9 cellular contexts compared by ENCODE assay signal in genomic region chr15:90286678-90287077, GRCh38. TPM values are rescaled to one million over a fixed set of nuclear protein-coding genes. Genes with fewer than 3 reads are reported as not detected.
DNase-seq lines count a peak whose midpoint lies in the region; ATAC-seq and TF ChIP-seq lines count a peak whose summit lies in the region.
"Had no signal": no experiment of that assay in that cellular context is flagged by ENCODE, and none has a peak within 500 bp of the region (broad histone marks: within the 10 kb centered on the region; RNA-seq: fewer than 3 reads in every experiment).

No MANE protein-coding gene starts in this region.

- no peaks in the 10 kb centered on the region for H3K27me3 ChIP-seq in BJ (ENCODE audit: control insufficient read depth, insufficient read depth, low read length)
- no peaks in the 10 kb centered on the region for H3K27me3 ChIP-seq in GM23338 (ENCODE audit: insufficient read depth)
- no peaks in the 10 kb centered on the region for H3K27me3 ChIP-seq in dorsolateral prefrontal cortex
- no peaks in the 10 kb centered on the region for H3K27me3 ChIP-seq in parathyroid adenoma (ENCODE audit: control insufficient read depth, insufficient read depth, low read length)

- CTCF ChIA-PET in BJ (lab: Yijun Ruan, JAX) = interaction anchor here (0.7 to 2.5 kb wide), 3 partner anchors 14 to 826 kb away, joined by 3 to 6 read pairs (median 3); no protein-coding TSS in a partner anchor

- no peaks in the 10 kb centered on the region for H3K9me3 ChIP-seq in parathyroid adenoma (ENCODE audit: control insufficient read depth, low read length)

- no peaks in the 10 kb centered on the region for H3K36me3 Mint-ChIP-seq in GM23338 (ENCODE audit: low read depth)

- H3K4me3 ChIP-seq in BJ (ENCODE audit: low read depth, low read length) (no peak overlapping the region), GM23338 (no peak overlapping the region), dorsolateral prefrontal cortex (no peak overlapping the region), parathyroid adenoma (ENCODE audit: low read depth, low read length) (no peak overlapping the region)

- peaks cover 3% of the 10 kb centered on the region for H3K27me3 Mint-ChIP-seq in GM23338 (ENCODE audit: insufficient read depth, low read depth, poor library complexity)

- H3K4me1 ChIP-seq in GM23338 (ENCODE audit: insufficient read depth) (peaks cover 7% of the 10 kb centered on the region; the same call in 1 of the 2 replicates), parathyroid adenoma (no peaks in the 10 kb centered on the region)

- POLR2A ChIA-PET in BJ (lab: Charles Lee) = no interaction called here

- H3K27ac ChIP-seq in GM23338 (ENCODE audit: low read depth) (no peak overlapping the region), dorsolateral prefrontal cortex (no peak overlapping the region), parathyroid adenoma (no peak overlapping the region)

- H3K4me3 Mint-ChIP-seq in GM23338 = no peak overlapping the region

- intact Hi-C loops in dorsolateral prefrontal cortex (cut with DNase I) = no loop called here

- no peaks in the 10 kb centered on the region for H4K20me1 ChIP-seq in GM23338 (replicated peaks; ENCODE audit: insufficient read depth)

- peak; percentile 71 for ATAC-seq in GM23338
- ATAC-seq in SK-N-SH treated with all-trans-retinoic acid at 6 μM for 48 hours = peak; percentile 85
- no peak for ATAC-seq in HG03097 (IDR thresholded peaks at IDR 0.05; ENCODE audit: low FRiP score, unreplicated experiment)
- ATAC-seq in HG03442 (IDR thresholded peaks at IDR 0.05; ENCODE audit: unreplicated experiment) = no peak
- ATAC-seq in HG03039 (IDR thresholded peaks at IDR 0.05; ENCODE audit: unreplicated experiment) = no peak

- DNase-seq in BJ (ENCODE audit: low read depth) (no peak), GM23338 (ENCODE audit: low spot score) (peak; percentile 39), dorsolateral prefrontal cortex (no peak)
- DNase-seq: left cardiac atrium had no signal

- H3K4me2 ChIP-seq in GM23338 (peak overlapping the region; percentile 34; the same call in 1 of the 2 replicates), parathyroid adenoma (ENCODE audit: low read length) (no peak overlapping the region)

- no peak overlapping the region for H3K27ac Mint-ChIP-seq in GM23338

- no peak overlapping the region for H3K9ac ChIP-seq in parathyroid adenoma

- H3K9me3 Mint-ChIP-seq in GM23338 = no peaks in the 10 kb centered on the region

- H2AFZ ChIP-seq in GM23338 (no peak overlapping the region), parathyroid adenoma (no peak overlapping the region)

- no peaks in the 10 kb centered on the region for H3K9me2 ChIP-seq in GM23338 (ENCODE audit: insufficient read depth)

- H3K79me2 ChIP-seq in GM23338 (replicated peaks; ENCODE audit: insufficient read depth) (no peaks in the 10 kb centered on the region), parathyroid adenoma (no peaks in the 10 kb centered on the region)

- peaks cover 14% of the 10 kb centered on the region; the same call in 2 of the 3 replicates for H3K4me1 Mint-ChIP-seq in GM23338

- H3F3A ChIP-seq in GM23338 (replicated peaks; ENCODE audit: low read depth) = no peaks in the 10 kb centered on the region

- H3K36me3 ChIP-seq in BJ (ENCODE audit: control insufficient read depth, insufficient read depth, low read length) (no peaks in the 10 kb centered on the region), GM23338 (ENCODE audit: insufficient read depth) (no peaks in the 10 kb centered on the region), parathyroid adenoma (ENCODE audit: control insufficient read depth, insufficient read depth, low read length) (no peaks in the 10 kb centered on the region)

- TF ChIP-seq CTCF in BJ (IDR thresholded peaks at IDR 0.05; ENCODE audit: insufficient read depth, low read depth, low read length) (peak; percentile 39), GM23338 (conservative IDR thresholded peaks at IDR 0.05; ENCODE audit: low read depth in 2 of 2) (peak; percentile 56 to 84), dorsolateral prefrontal cortex (IDR thresholded peaks at IDR 0.05 in 54 of 56, conservative IDR thresholded peaks at IDR 0.05 in 2 of 56; ENCODE audit: low read depth in 1 of 56, partially characterized antibody in 56 of 56) (peak in 39 of 56 donors; percentile 10 to 50 (median 30)), parathyroid adenoma (IDR thresholded peaks at IDR 0.05) (peak; percentile 32)

TF ChIP-seq in GM23338, 12 proteins besides CTCF, POLR2A, EP300 and RAD21 (continues in another document):
- TF ChIP-seq EZH2phosphoT487 (IDR thresholded peaks at IDR 0.05; ENCODE audit: unreplicated experiment) = no peak

TF ChIP-seq in SK-N-SH treated with all-trans-retinoic acid at 6 μM for 48 hours, 23 proteins besides CTCF, POLR2A, EP300 and RAD21:
- TF ChIP-seq RARB (CRISPR knock-in tag; IDR thresholded peaks at IDR 0.05) (no peak), BACH2 (CRISPR knock-in tag; IDR thresholded peaks at IDR 0.05; ENCODE audit: borderline replicate concordance) (no peak)
TF ChIP-seq in SK-N-SH treated with all-trans-retinoic acid at 6 μM for 48 hours: peak in this region for 0.

RNA-seq across cellular contexts. Expression of gene NGRN, which starts 21.2 kb away (rescaled TPM):
- polyA plus RNA-seq in BJ (2011; rRNA removed) (63.5 and 76.8 TPM in 2 replicates), GM23338 (2016; fragmentation: Nextera tagmentation; extraction: Ambion mirVana) (79.2 and 88.9 TPM in 2 replicates)
- polyA minus RNA-seq in BJ (2011; rRNA and poly(A)+ RNA removed) = 14.5 and 35.8 TPM in 2 replicates
- 92.2 and 131 TPM in 2 replicates for total RNA-seq in GM23338 (2014; rRNA removed; shearing (Covaris generic))
- total RNA-seq in dorsolateral prefrontal cortex = 100 to 1,000 TPM; 106 to 361 (median 278) TPM

RNA-seq across cellular contexts. Expression of gene TTLL13, which starts 37.3 kb away (rescaled TPM):
- 0.04 and 0.05 TPM in 2 replicates for polyA plus RNA-seq in BJ (2011; rRNA removed)
- 0.24 TPM in 1 of 2 replicates, not detected in the other for polyA minus RNA-seq in BJ (2011; rRNA and poly(A)+ RNA removed)
- total RNA-seq in GM23338 (2014; rRNA removed; shearing (Covaris generic)) = not detected in 2 replicates
- not detected in 2 replicates for polyA plus RNA-seq in GM23338 (2016; fragmentation: Nextera tagmentation; extraction: Ambion mirVana)
- total RNA-seq in dorsolateral prefrontal cortex = 1 to 10 TPM in 56 of 120 experiments, under 1 TPM in 51, not detected in 13; 0.14 to 3.2 (median 1.1) TPM
- total RNA-seq: left cardiac atrium had no signal

RNA-seq across cellular contexts. Expression of gene GDPGP1, which starts 52.7 kb away (rescaled TPM):
- polyA plus RNA-seq in BJ (2011; rRNA removed) (2.4 and 4.8 TPM in 2 replicates), GM23338 (2016; fragmentation: Nextera tagmentation; extraction: Ambion mirVana) (0.52 and 0.61 TPM in 2 replicates)
- polyA minus RNA-seq in BJ (2011; rRNA and poly(A)+ RNA removed) = 12.4 and 17.6 TPM in 2 replicates
- total RNA-seq in GM23338 (2014; rRNA removed; shearing (Covaris generic)) = 1.2 and 3.8 TPM in 2 replicates
- 10 to 100 TPM in 109 of 120 experiments, 1 to 10 TPM in 11; 7.3 to 21.9 (median 14.1) TPM for total RNA-seq in dorsolateral prefrontal cortex

RNA-seq across cellular contexts. Expression of gene CIB1, which starts 52.9 kb away (rescaled TPM):
- 60.5 and 102 TPM in 2 replicates for polyA plus RNA-seq in BJ (2011; rRNA removed)
- polyA minus RNA-seq in BJ (2011; rRNA and poly(A)+ RNA removed) = 17.8 and 34.4 TPM in 2 replicates
- total RNA-seq in GM23338 (2014; rRNA removed; shearing (Covaris generic)) = 9.8 and 11.2 TPM in 2 replicates
- 33.5 and 35.9 TPM in 2 replicates for polyA plus RNA-seq in GM23338 (2016; fragmentation: Nextera tagmentation; extraction: Ambion mirVana)
- total RNA-seq in dorsolateral prefrontal cortex = 10 to 100 TPM; 22.2 to 60.6 (median 33.3) TPM

Comparison
In these comparisons a context has a peak if more than half of its experiments do, and no peak if none do; other contexts are left out.
1. ATAC-seq: peak in GM23338 (single experiment) and SK-N-SH treated with all-trans-retinoic acid at 6 μM for 48 hours (single experiment); none in HG03097 (single experiment), HG03442 (single experiment) and HG03039 (single experiment).
2. Peak in every context shown above with its lines, with median percentiles within 50 percentile points of each other: CTCF ChIP-seq.